ENCODE assay signal across 10 cellular contexts in genomic region chr17:47732399-47733046, GRCh38. TPM values are rescaled to one million over a fixed set of nuclear protein-coding genes. Genes with fewer than 3 reads are reported as not detected.
DNase-seq lines count a peak whose midpoint lies in the region; ATAC-seq and TF ChIP-seq lines count a peak whose summit lies in the region.
"Had no signal": no experiment of that assay in that cellular context is flagged by ENCODE, and none has a peak within 500 bp of the region (broad histone marks: within the 10 kb centered on the region; RNA-seq: fewer than 3 reads in every experiment).

No MANE protein-coding gene starts in this region.

- peaks cover 54 to 73% (median 69%) of the 10 kb centered on the region in 3 donors for H3K4me1 Mint-ChIP-seq in CD8-positive, alpha-beta memory T cell

- H3K27ac Mint-ChIP-seq in CD8-positive, alpha-beta memory T cell, result peak overlapping the region; percentile 76 to 98 (median 91)

- peak overlapping the region; percentile 75 to 96 (median 85) for H3K4me3 Mint-ChIP-seq in CD8-positive, alpha-beta memory T cell

- POLR2A ChIA-PET in CD8-positive, alpha-beta memory T cell (lab: Charles Lee), result interaction anchor here (0.6 to 2.0 kb wide), 18 partner anchors 9 to 89 kb away, joined by 3 to 21 read pairs (median 5); partner anchors contain the start of genes KPNB1, OSBPL7 and TBKBP1

- peaks cover 46% of the 10 kb centered on the region for H3K4me1 ChIP-seq in CD8-positive, alpha-beta memory T cell (ENCODE audit: insufficient read depth, low read length)
- H3K4me1 ChIP-seq in osteoblast (ENCODE audit: insufficient read depth, low read length) (no peaks in the 10 kb centered on the region), BE2C (no peaks in the 10 kb centered on the region)

- peaks cover 0 to 2% (median 0%) of the 10 kb centered on the region in 5 donors for H3K9me3 Mint-ChIP-seq in CD8-positive, alpha-beta memory T cell

- H3K4me3 ChIP-seq in CD8-positive, alpha-beta memory T cell (ENCODE audit: low read length), result peak overlapping the region; percentile 57
- H3K4me3 ChIP-seq in coronary artery (peak overlapping the region; percentile 64), osteoblast (ENCODE audit: insufficient read depth, low read length) (no peak overlapping the region), BE2C (ENCODE audit: low read depth, low read length) (no peak overlapping the region)

- no peaks in the 10 kb centered on the region for H3K79me2 ChIP-seq in osteoblast (ENCODE audit: insufficient read depth, low read length)

- peaks cover 0 to 14% (median 5%) of the 10 kb centered on the region in 3 donors for H3K36me3 Mint-ChIP-seq in CD8-positive, alpha-beta memory T cell

- H3K36me3 ChIP-seq in CD8-positive, alpha-beta memory T cell (ENCODE audit: insufficient read depth, low read length), result no peaks in the 10 kb centered on the region
- H3K36me3 ChIP-seq in osteoblast (ENCODE audit: insufficient read depth, low read length), result no peaks in the 10 kb centered on the region
- no peaks in the 10 kb centered on the region for H3K36me3 ChIP-seq in BE2C

- H3K27ac ChIP-seq in CD8-positive, alpha-beta memory T cell (ENCODE audit: low read depth, low read length), result peak overlapping the region; percentile 38
- H3K27ac ChIP-seq in coronary artery (no peak overlapping the region), osteoblast (ENCODE audit: low read depth, low read length) (no peak overlapping the region)

- no peak overlapping the region for H2AFZ ChIP-seq in osteoblast (ENCODE audit: low read length)

- no peak overlapping the region for H3K4me2 ChIP-seq in osteoblast (ENCODE audit: insufficient read depth, low read length)

- no peak for DNase-seq in CD8-positive, alpha-beta memory T cell
- peak; percentile 16 for DNase-seq in NCI-H69 (lab: John Stamatoyannopoulos, UW)
- DNase-seq in coronary artery (ENCODE audit: low spot score), result no peak
- peak; percentile 79 for DNase-seq in osteoblast (ENCODE audit: insufficient read length, low spot score, missing footprints)
- DNase-seq in NCI-H1436 treated with DMSO at 0.1 percent for 48 hours (lab: John Stamatoyannopoulos, UW), result no peak
- no peak for DNase-seq in BE2C
- no peak for DNase-seq in GM20000 (ENCODE audit: low spot score)
- DNase-seq: NCI-H226 had no signal

- H4K20me1 ChIP-seq in osteoblast (ENCODE audit: insufficient read depth, low read length), result no peaks in the 10 kb centered on the region

- no peaks in the 10 kb centered on the region for H3K27me3 ChIP-seq in CD8-positive, alpha-beta memory T cell (ENCODE audit: insufficient read depth, low read length, poor library complexity, severe bottlenecking)
- H3K27me3 ChIP-seq in osteoblast (ENCODE audit: insufficient read depth, low read length) (peaks cover 87% of the 10 kb centered on the region), BE2C (peaks cover 27% of the 10 kb centered on the region)

- H3K9me3 ChIP-seq in CD8-positive, alpha-beta memory T cell (ENCODE audit: low read length), result no peaks in the 10 kb centered on the region
- no peaks in the 10 kb centered on the region for H3K9me3 ChIP-seq in osteoblast (ENCODE audit: low read depth, low read length)
- H3K9me3 ChIP-seq in BE2C, result no peaks in the 10 kb centered on the region

- peaks cover 0 to 1% of the 10 kb centered on the region in 2 donors for H3K27me3 Mint-ChIP-seq in CD8-positive, alpha-beta memory T cell

- no peak for ATAC-seq in GM21381 (IDR thresholded peaks at IDR 0.05; ENCODE audit: unreplicated experiment)

- TF ChIP-seq CTCF in coronary artery (IDR thresholded peaks at IDR 0.05), result no peak
- TF ChIP-seq CTCF in osteoblast (IDR thresholded peaks at IDR 0.05; ENCODE audit: extremely low read depth, low read depth, low read length), result no peak
- TF ChIP-seq CTCF in BE2C (IDR thresholded peaks at IDR 0.05; ENCODE audit: low read depth, low read length), result no peak
- TF ChIP-seq CTCF in GM20000 (IDR thresholded peaks at IDR 0.05; ENCODE audit: extremely low read depth, missing control alignments), result no peak

- CTCF ChIA-PET in CD8-positive, alpha-beta memory T cell (lab: Charles Lee), result interaction anchor here (0.8 to 4.7 kb wide), 30 partner anchors 9 to 96 kb away, joined by 3 to 67 read pairs (median 5); partner anchors contain the start of genes KPNB1 and TBKBP1

RNA-seq across cellular contexts. Expression of gene TBX21, which starts 0.5 kb away (rescaled TPM):
- 10 to 100 TPM; 37.8 to 39.8 TPM for total RNA-seq in CD8-positive, alpha-beta memory T cell
- 59.6 TPM for polyA plus RNA-seq in CD8-positive, alpha-beta memory T cell
- not detected in 2 replicates for total RNA-seq in osteoblast
- not detected for polyA plus RNA-seq in BE2C (2012; ENCODE audit: insufficient read depth, insufficient read length, low read depth)
- total RNA-seq: kidney epithelial cell had no signal

RNA-seq across cellular contexts. Expression of gene TBKBP1, which starts 38.6 kb away (rescaled TPM):
- total RNA-seq in CD8-positive, alpha-beta memory T cell, result 1 to 10 TPM; 6.6 to 6.7 TPM
- polyA plus RNA-seq in CD8-positive, alpha-beta memory T cell, result 1.8 TPM
- 11.8 and 11.9 TPM in 2 replicates for total RNA-seq in osteoblast
- 31.1 TPM for polyA plus RNA-seq in BE2C (2012; ENCODE audit: insufficient read depth, insufficient read length, low read depth)

Comparison
In these comparisons a context has a peak if more than half of its experiments do, and no peak if none do; other contexts are left out.
1. DNase-seq: peak in NCI-H69 (single experiment) and osteoblast (single experiment); none in CD8-positive, alpha-beta memory T cell (0 of 5), coronary artery (single experiment), NCI-H1436 treated with DMSO at 0.1 percent for 48 hours (single experiment), BE2C (single experiment) and GM20000 (single experiment).
2. H3K4me3 ChIP-seq: peak in CD8-positive, alpha-beta memory T cell (single experiment) and coronary artery (single experiment); none in osteoblast (single experiment) and BE2C (single experiment).
3. RNA of gene TBX21, which starts 0.5 kb away (total RNA-seq): 37.8 to 39.8 TPM in CD8-positive, alpha-beta memory T cell; not detected in osteoblast; every median in the first group is over 10 times any median in the second.